ENCODE assay signal across 1 cellular context in the genomic region with DNA sequence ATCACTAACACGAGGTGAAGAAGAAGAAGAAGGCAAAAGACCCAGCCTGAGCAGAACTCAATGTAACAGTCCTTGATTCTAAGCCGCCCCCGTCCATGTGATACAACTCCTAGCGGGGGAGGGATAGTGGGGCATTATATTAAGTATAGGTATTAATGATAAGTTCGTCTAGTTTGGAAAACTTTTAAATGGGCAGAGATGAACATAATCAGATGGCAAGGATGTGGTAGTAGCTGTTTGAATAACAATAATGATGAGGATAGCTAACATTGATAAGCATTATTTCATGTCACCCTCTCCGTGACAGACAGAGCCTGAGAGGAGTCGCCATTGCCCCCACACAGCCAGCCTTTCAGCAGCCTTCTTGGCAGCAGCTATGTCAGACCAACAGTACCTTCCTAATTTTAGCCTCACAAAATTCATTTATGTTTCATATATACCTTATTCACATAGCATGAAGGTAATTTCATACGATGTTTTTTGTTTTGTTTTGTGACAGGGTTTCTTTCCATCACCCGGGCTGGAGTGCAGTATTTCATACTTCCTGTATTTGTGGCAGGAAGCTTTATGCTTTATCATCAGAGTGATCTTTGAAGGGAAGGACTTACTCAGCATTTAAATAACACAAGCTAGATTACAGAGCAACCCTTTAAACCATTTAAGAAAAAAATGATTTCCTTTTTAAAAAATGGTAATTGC.
TF ChIP-seq lines count a peak whose summit lies in the region.

No MANE protein-coding gene starts in this region.

TF ChIP-seq in K562, 482 proteins besides CTCF, POLR2A, EP300 and RAD21 (continued from another document):
- TF ChIP-seq, protein P1, sequence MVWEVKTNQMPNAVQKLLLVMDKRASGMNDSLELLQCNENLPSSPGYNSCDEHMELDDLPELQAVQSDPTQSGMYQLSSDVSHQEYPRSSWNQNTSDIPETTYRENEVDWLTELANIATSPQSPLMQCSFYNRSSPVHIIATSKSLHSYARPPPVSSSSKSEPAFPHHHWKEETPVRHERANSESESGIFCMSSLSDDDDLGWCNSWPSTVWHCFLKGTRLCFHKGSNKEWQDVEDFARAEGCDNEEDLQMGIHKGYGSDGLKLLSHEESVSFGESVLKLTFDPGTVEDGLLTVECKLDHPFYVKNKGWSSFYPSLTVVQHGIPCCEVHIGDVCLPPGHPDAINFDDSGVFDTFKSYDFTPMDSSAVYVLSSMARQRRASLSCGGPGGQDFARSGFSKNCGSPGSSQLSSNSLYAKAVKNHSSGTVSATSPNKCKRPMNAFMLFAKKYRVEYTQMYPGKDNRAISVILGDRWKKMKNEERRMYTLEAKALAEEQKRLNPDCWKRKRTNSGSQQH (CRISPR knock-in tag; IDR thresholded peaks at IDR 0.05): no peak
- TF ChIP-seq, protein P2, sequence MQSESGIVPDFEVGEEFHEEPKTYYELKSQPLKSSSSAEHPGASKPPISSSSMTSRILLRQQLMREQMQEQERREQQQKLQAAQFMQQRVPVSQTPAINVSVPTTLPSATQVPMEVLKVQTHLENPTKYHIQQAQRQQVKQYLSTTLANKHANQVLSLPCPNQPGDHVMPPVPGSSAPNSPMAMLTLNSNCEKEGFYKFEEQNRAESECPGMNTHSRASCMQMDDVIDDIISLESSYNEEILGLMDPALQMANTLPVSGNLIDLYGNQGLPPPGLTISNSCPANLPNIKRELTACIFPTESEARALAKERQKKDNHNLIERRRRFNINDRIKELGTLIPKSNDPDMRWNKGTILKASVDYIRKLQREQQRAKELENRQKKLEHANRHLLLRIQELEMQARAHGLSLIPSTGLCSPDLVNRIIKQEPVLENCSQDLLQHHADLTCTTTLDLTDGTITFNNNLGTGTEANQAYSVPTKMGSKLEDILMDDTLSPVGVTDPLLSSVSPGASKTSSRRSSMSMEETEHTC (IDR thresholded peaks at IDR 0.05): no peak
- TF ChIP-seq SIN3B (IDR thresholded peaks at IDR 0.05; ENCODE audit: low read depth): no peak; the same call in 1 of the 2 replicates
- 0 out of 2 replicates have a peak, but pooled peaks have one; percentile 11 for TF ChIP-seq ZNF175 (CRISPR knock-in tag; IDR thresholded peaks at IDR 0.05; ENCODE audit: low read depth)
